Comparison of ENCODE assay signal across 1 cellular context in the genomic region with DNA sequence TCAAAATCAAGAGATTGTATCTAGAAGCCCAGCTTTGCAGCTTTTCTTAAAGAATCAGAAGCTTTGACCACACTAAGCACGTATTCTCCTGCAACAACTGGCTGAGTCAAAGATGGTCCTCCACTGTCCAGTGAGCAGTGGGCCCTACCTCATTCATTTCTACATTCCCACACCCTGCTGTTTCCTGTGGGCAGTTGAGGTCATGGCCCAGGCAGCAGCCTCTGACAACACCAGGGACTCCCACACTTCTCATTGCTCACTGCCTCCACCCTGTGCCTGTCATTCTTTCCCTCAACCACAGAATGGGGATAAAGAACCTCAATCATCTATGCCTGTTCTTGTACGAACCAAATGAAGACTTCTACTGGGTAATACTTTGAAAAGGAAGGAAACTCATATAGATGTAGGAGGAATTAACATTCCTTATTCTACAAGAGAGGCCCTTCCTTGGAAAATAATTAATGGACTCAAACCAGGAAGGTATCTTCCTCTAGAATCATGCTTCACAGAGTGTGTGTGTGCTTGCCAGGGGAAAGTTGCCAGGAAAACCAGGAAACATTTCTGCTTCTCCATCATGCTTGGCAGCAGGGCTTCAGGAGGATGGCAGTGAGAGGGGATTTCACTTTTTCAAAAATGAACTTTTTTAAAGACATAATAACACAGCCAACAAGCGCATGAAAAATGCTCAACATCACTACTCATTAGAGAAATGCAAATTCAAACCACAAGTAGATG.
TF ChIP-seq lines count a peak whose summit lies in the region.

No MANE protein-coding gene starts in this region.

TF ChIP-seq in HepG2, 621 proteins besides CTCF, POLR2A, EP300 and RAD21 (continued from another document):
- TF ChIP-seq ZNF383 (CRISPR knock-in tag; IDR thresholded peaks at IDR 0.05; ENCODE audit: borderline replicate concordance) (no peak), JDP2 (CRISPR knock-in tag; IDR thresholded peaks at IDR 0.05; ENCODE audit: borderline replicate concordance) (no peak), HOXA5 (CRISPR knock-in tag; IDR thresholded peaks at IDR 0.05) (no peak), ZNF367 (CRISPR knock-in tag; IDR thresholded peaks at IDR 0.05; ENCODE audit: borderline replicate concordance) (no peak), KLF9 (CRISPR knock-in tag; IDR thresholded peaks at IDR 0.05; ENCODE audit: low read depth) (no peak), NCOA5 (CRISPR knock-in tag; IDR thresholded peaks at IDR 0.05) (no peak), ZNF274 (CRISPR knock-in tag; IDR thresholded peaks at IDR 0.05) (no peak)
- TF ChIP-seq, protein P1, sequence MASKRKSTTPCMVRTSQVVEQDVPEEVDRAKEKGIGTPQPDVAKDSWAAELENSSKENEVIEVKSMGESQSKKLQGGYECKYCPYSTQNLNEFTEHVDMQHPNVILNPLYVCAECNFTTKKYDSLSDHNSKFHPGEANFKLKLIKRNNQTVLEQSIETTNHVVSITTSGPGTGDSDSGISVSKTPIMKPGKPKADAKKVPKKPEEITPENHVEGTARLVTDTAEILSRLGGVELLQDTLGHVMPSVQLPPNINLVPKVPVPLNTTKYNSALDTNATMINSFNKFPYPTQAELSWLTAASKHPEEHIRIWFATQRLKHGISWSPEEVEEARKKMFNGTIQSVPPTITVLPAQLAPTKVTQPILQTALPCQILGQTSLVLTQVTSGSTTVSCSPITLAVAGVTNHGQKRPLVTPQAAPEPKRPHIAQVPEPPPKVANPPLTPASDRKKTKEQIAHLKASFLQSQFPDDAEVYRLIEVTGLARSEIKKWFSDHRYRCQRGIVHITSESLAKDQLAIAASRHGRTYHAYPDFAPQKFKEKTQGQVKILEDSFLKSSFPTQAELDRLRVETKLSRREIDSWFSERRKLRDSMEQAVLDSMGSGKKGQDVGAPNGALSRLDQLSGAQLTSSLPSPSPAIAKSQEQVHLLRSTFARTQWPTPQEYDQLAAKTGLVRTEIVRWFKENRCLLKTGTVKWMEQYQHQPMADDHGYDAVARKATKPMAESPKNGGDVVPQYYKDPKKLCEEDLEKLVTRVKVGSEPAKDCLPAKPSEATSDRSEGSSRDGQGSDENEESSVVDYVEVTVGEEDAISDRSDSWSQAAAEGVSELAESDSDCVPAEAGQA (IDR thresholded peaks at IDR 0.05; ENCODE audit: low read depth): no peak
- TF ChIP-seq, protein P1 (CRISPR knock-in tag; IDR thresholded peaks at IDR 0.05; ENCODE audit: borderline replicate concordance): no peak
- TF ChIP-seq, protein P2, sequence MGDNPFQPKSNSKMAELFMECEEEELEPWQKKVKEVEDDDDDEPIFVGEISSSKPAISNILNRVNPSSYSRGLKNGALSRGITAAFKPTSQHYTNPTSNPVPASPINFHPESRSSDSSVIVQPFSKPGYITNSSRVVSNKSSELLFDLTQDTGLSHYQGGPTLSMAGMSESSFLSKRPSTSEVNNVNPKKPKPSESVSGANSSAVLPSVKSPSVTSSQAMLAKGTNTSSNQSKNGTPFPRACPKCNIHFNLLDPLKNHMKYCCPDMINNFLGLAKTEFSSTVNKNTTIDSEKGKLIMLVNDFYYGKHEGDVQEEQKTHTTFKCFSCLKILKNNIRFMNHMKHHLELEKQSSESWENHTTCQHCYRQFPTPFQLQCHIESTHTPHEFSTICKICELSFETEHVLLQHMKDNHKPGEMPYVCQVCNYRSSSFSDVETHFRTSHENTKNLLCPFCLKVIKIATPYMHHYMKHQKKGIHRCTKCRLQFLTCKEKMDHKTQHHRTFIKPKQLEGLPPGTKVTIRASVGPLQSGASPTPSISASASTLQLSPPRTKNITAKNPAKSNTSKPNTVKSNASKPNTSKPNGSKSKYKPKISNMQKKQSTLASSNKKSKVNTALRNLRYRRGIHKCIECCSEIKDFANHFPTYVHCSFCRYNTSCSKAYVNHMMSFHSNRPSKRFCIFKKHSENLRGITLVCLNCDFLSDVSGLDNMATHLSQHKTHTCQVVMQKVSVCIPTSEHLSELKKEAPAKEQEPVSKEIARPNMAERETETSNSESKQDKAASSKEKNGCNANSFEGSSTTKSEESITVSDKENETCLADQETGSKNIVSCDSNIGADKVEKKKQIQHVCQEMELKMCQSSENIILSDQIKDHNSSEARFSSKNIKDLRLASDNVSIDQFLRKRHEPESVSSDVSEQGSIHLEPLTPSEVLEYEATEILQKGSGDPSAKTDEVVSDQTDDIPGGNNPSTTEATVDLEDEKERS (CRISPR knock-in tag; IDR thresholded peaks at IDR 0.05): no peak
